ENCODE assay signal across 3 cellular contexts in the genomic region with DNA sequence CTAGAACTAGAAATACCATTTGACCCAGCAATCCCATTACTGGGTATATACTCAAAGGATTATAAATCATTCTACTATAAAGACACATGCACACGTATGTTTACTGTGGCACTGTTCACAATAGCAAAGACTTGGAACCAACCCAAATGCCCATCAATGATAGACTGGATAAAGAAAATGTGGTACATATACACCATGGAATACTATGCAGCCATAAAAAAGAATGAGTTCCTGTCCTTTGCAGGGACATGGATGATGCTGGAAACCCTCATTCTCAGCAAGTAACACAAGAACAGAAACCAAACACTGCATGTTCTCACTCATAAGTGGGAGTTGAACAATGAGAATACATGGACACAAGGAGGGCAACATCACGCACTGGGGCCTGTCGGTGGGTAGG.
DNase-seq lines count a peak whose midpoint lies in the region; ATAC-seq and TF ChIP-seq lines count a peak whose summit lies in the region.
"Not testable (repeated sequence)": the region's sequence is repeated elsewhere in the genome, so short reads cannot be mapped to it uniquely, and the experiment has no call there.

No MANE protein-coding gene starts in this region.

- not testable (repeated sequence) for H3K9me3 ChIP-seq in HEK293 (ENCODE audit: control insufficient read depth, insufficient read depth, low read depth, low read length)

- DNase-seq in activated CD4-positive, alpha-beta T cell treated with anti-CD3 and anti-CD28 coated beads, Interleukin-2, amount 10 ng/mL, durations not matched to agents 24 days and 14 days = peak; percentile 27

- H3K4me1 ChIP-seq in HEK293 (ENCODE audit: control insufficient read depth, insufficient read depth, low read length) = not testable (repeated sequence)

- TF ChIP-seq CTCF in HEK293 (tag by site-specific recombination; IDR thresholded peaks at IDR 0.05) = not testable (repeated sequence)

- H3K27me3 Mint-ChIP-seq in activated CD4-positive, alpha-beta T cell treated with anti-CD3 and anti-CD28 coated beads, Interleukin-2, amount 10 ng/mL, durations not matched to agents 24 days and 14 days = not testable (repeated sequence)

- not testable (repeated sequence) for H3K9me3 Mint-ChIP-seq in activated CD4-positive, alpha-beta T cell treated with anti-CD3 and anti-CD28 coated beads, Interleukin-2, amount 10 ng/mL, durations not matched to agents 24 days and 14 days

- H3K27ac Mint-ChIP-seq in activated CD4-positive, alpha-beta T cell treated with anti-CD3 and anti-CD28 coated beads, Interleukin-2, amount 10 ng/mL, durations not matched to agents 24 days and 14 days = not testable (repeated sequence)

- H3K4me3 ChIP-seq in HEK293 (ENCODE audit: low read depth, low read length) = not testable (repeated sequence)

- not testable (repeated sequence) for H3K4me3 Mint-ChIP-seq in activated CD4-positive, alpha-beta T cell treated with anti-CD3 and anti-CD28 coated beads, Interleukin-2, amount 10 ng/mL, durations not matched to agents 24 days and 14 days

- H3K27ac ChIP-seq in HEK293 (ENCODE audit: extremely low read depth, low read depth, low read length) = not testable (repeated sequence)

- not testable (repeated sequence) for H3K4me1 Mint-ChIP-seq in activated CD4-positive, alpha-beta T cell treated with anti-CD3 and anti-CD28 coated beads, Interleukin-2, amount 10 ng/mL, durations not matched to agents 24 days and 14 days

- CTCF ChIA-PET in HEK293 (lab: Yijun Ruan, JAX) = interaction anchor here (0.7 kb wide), 1 partner anchor 839 kb away, joined by 3 read pairs; no protein-coding TSS in a partner anchor

- not testable (repeated sequence) for H3K36me3 ChIP-seq in HEK293 (ENCODE audit: control insufficient read depth in 2 of 2, insufficient read depth in 1 of 2, low read length in 2 of 2)

- intact Hi-C loops in activated CD4-positive, alpha-beta T cell treated with anti-CD3 and anti-CD28 coated beads, Interleukin-2, amount 10 ng/mL, durations not matched to agents 24 days and 14 days (cut with micrococcal nuclease) = not testable (repeated sequence)

- not testable (repeated sequence) for ATAC-seq in SK-N-SH treated with all-trans-retinoic acid at 6 μM for 48 hours

- POLR2A ChIA-PET in HEK293 (lab: Yijun Ruan, JAX) = not testable (repeated sequence)

- H3K36me3 Mint-ChIP-seq in activated CD4-positive, alpha-beta T cell treated with anti-CD3 and anti-CD28 coated beads, Interleukin-2, amount 10 ng/mL, durations not matched to agents 24 days and 14 days (ENCODE audit: low read depth) = not testable (repeated sequence)

TF ChIP-seq in HEK293, 187 proteins besides CTCF, POLR2A, EP300 and RAD21:
- TF ChIP-seq ZNF146 (tag by site-specific recombination; IDR thresholded peaks at IDR 0.05) = peak; percentile 51

TF ChIP-seq in SK-N-SH treated with all-trans-retinoic acid at 6 μM for 48 hours, 23 proteins besides CTCF, POLR2A, EP300 and RAD21:
- TF ChIP-seq ZNF8 (CRISPR knock-in tag; IDR thresholded peaks at IDR 0.05) = peak; percentile 68
